11 cellular contexts compared by ENCODE assay signal in genomic region chr6:33429745-33430042, GRCh38. TPM values are rescaled to one million over a fixed set of nuclear protein-coding genes. Genes with fewer than 3 reads are reported as not detected.
A peak's percentile ranks its signal among the peaks of the same experiment; 100 is the strongest.
DNase-seq lines count a peak whose midpoint lies in the region; ATAC-seq and TF ChIP-seq lines count a peak whose summit lies in the region.
"Had no signal": no experiment of that assay in that cellular context is flagged by ENCODE, and none has a peak within 500 bp of the region (broad histone marks: within the 10 kb centered on the region; RNA-seq: fewer than 3 reads in every experiment).

No MANE protein-coding gene starts in this region.

- peak in 2 of 5 donors; percentile 47 to 50 for DNase-seq in CD8-positive, alpha-beta memory T cell
- DNase-seq in NAMALWA (ENCODE audit: low spot score) (peak; percentile 43), nephron progenitor cell (no peak), HPDE6-E6E7 (ENCODE audit: extremely low spot score) (no peak), GDM1 (lab: John Stamatoyannopoulos, UW) (no peak), sciatic nerve (ENCODE audit: low spot score) (no peak)
- DNase-seq in central memory CD8-positive, alpha-beta T cell (ENCODE audit: low spot score in 2 of 2): no peak
- DNase-seq: activated CD8-positive, alpha-beta memory T cell treated with anti-CD3 and anti-CD28 coated beads for 24 hours; heart right ventricle had no signal

- POLR2A ChIA-PET in CD8-positive, alpha-beta memory T cell (lab: Charles Lee): interaction anchor here (1.1 to 2.5 kb wide), 3 partner anchors 24 to 150 kb away, joined by 4 to 14 read pairs (median 5); partner anchors contain the start of genes BAK1 and ZBTB9

- peaks cover 76 to 84% (median 77%) of the 10 kb centered on the region in 3 donors for H3K4me1 Mint-ChIP-seq in CD8-positive, alpha-beta memory T cell
- H3K4me1 Mint-ChIP-seq in central memory CD8-positive, alpha-beta T cell: peaks cover 80% of the 10 kb centered on the region
- peaks cover 88% of the 10 kb centered on the region for H3K4me1 Mint-ChIP-seq in nephron progenitor cell

- H3K36me3 Mint-ChIP-seq in CD8-positive, alpha-beta memory T cell: peaks cover 0 to 23% (median 0%) of the 10 kb centered on the region in 3 donors
- H3K36me3 Mint-ChIP-seq in central memory CD8-positive, alpha-beta T cell (ENCODE audit: insufficient read depth): peaks cover 29% of the 10 kb centered on the region
- H3K36me3 Mint-ChIP-seq in nephron progenitor cell (ENCODE audit: low read depth): no peaks in the 10 kb centered on the region

- no peaks in the 10 kb centered on the region for H3K9me3 ChIP-seq in CD8-positive, alpha-beta memory T cell (ENCODE audit: low read length)
- H3K9me3 ChIP-seq: heart right ventricle had no signal

- peak overlapping the region; percentile 72 for H3K4me3 ChIP-seq in CD8-positive, alpha-beta memory T cell (ENCODE audit: low read length)

- peak overlapping the region; percentile 76 to 98 (median 97) for H3K27ac Mint-ChIP-seq in CD8-positive, alpha-beta memory T cell
- peak overlapping the region; percentile 87 for H3K27ac Mint-ChIP-seq in central memory CD8-positive, alpha-beta T cell (ENCODE audit: low read depth)
- H3K27ac Mint-ChIP-seq in nephron progenitor cell: peak overlapping the region; percentile 64

- no peaks in the 10 kb centered on the region for H3K27me3 ChIP-seq in CD8-positive, alpha-beta memory T cell (ENCODE audit: insufficient read depth, low read length, poor library complexity, severe bottlenecking)
- H3K27me3 ChIP-seq: heart right ventricle had no signal

- ATAC-seq in central memory CD8-positive, alpha-beta T cell (replicated peaks; ENCODE audit: extremely low read depth, poor library complexity, severe bottlenecking): peak; percentile 7
- no peak for ATAC-seq in HG03097 (IDR thresholded peaks at IDR 0.05; ENCODE audit: low FRiP score, unreplicated experiment)
- no peak for ATAC-seq in sciatic nerve
- ATAC-seq: heart right ventricle, Right ventricle myocardium inferior had no signal

- peaks cover 64% of the 10 kb centered on the region for H3K4me1 ChIP-seq in CD8-positive, alpha-beta memory T cell (ENCODE audit: insufficient read depth, low read length)

- CTCF ChIA-PET in CD8-positive, alpha-beta memory T cell (lab: Charles Lee): interaction anchor here (1.1 to 2.7 kb wide), 2 partner anchors 12 to 27 kb away, joined by 3 to 15 read pairs; partner anchors contain the start of gene CUTA

- TF ChIP-seq CTCF in nephron progenitor cell (IDR thresholded peaks at IDR 0.05): no peak

- intact Hi-C loops in sciatic nerve (cut with DNase I): no loop called here

- peaks cover 0 to 11% of the 10 kb centered on the region in 2 donors for H3K27me3 Mint-ChIP-seq in CD8-positive, alpha-beta memory T cell
- H3K27me3 Mint-ChIP-seq in central memory CD8-positive, alpha-beta T cell: no peaks in the 10 kb centered on the region
- no peaks in the 10 kb centered on the region for H3K27me3 Mint-ChIP-seq in nephron progenitor cell (ENCODE audit: low read depth, poor library complexity)

- H3K36me3 ChIP-seq in CD8-positive, alpha-beta memory T cell (ENCODE audit: insufficient read depth, low read length): no peaks in the 10 kb centered on the region
- H3K36me3 ChIP-seq: heart right ventricle had no signal

- peak overlapping the region; percentile 66 for H3K27ac ChIP-seq in CD8-positive, alpha-beta memory T cell (ENCODE audit: low read depth, low read length)

- peak overlapping the region; percentile 88 to 94 (median 89) for H3K4me3 Mint-ChIP-seq in CD8-positive, alpha-beta memory T cell
- peak overlapping the region; percentile 79 for H3K4me3 Mint-ChIP-seq in central memory CD8-positive, alpha-beta T cell
- H3K4me3 Mint-ChIP-seq in nephron progenitor cell: peak overlapping the region; percentile 89

- no peaks in the 10 kb centered on the region for H3K9me3 Mint-ChIP-seq in CD8-positive, alpha-beta memory T cell
- no peaks in the 10 kb centered on the region for H3K9me3 Mint-ChIP-seq in central memory CD8-positive, alpha-beta T cell
- H3K9me3 Mint-ChIP-seq in nephron progenitor cell: no peaks in the 10 kb centered on the region

RNA-seq across cellular contexts. Expression of gene SYNGAP1, which starts 9.8 kb away (rescaled TPM):
- 10 to 100 TPM; 22.6 to 24.9 TPM for total RNA-seq in CD8-positive, alpha-beta memory T cell
- polyA plus RNA-seq in CD8-positive, alpha-beta memory T cell: 1.0 TPM
- 30.2 TPM for total RNA-seq in sciatic nerve

RNA-seq across cellular contexts. Expression of gene CUTA, which starts 11.8 kb away (rescaled TPM):
- total RNA-seq in CD8-positive, alpha-beta memory T cell: 100 to 1,000 TPM; 149 to 164 TPM
- polyA plus RNA-seq in CD8-positive, alpha-beta memory T cell: 451 TPM
- total RNA-seq in sciatic nerve: 107 TPM

RNA-seq across cellular contexts. Expression of gene PHF1, which starts 18.9 kb away (rescaled TPM):
- total RNA-seq in CD8-positive, alpha-beta memory T cell: 10 to 100 TPM; 38.5 to 43.3 TPM
- 76.5 TPM for polyA plus RNA-seq in CD8-positive, alpha-beta memory T cell
- 107 TPM for total RNA-seq in sciatic nerve

RNA-seq across cellular contexts. Expression of gene ZBTB9, which starts 24.7 kb away (rescaled TPM):
- 10 to 100 TPM; 16.4 to 16.5 TPM for total RNA-seq in CD8-positive, alpha-beta memory T cell
- polyA plus RNA-seq in CD8-positive, alpha-beta memory T cell: 9.1 TPM
- total RNA-seq in sciatic nerve: 6.5 TPM

RNA-seq across cellular contexts. Expression of gene KIFC1, which starts 38.1 kb away (rescaled TPM):
- total RNA-seq in CD8-positive, alpha-beta memory T cell: 10 to 100 TPM; 51.6 to 52.7 TPM
- polyA plus RNA-seq in CD8-positive, alpha-beta memory T cell: 0.39 TPM
- 1.5 TPM for total RNA-seq in sciatic nerve
